Comparison of ENCODE assay signal across 23 cellular contexts in the genomic region with DNA sequence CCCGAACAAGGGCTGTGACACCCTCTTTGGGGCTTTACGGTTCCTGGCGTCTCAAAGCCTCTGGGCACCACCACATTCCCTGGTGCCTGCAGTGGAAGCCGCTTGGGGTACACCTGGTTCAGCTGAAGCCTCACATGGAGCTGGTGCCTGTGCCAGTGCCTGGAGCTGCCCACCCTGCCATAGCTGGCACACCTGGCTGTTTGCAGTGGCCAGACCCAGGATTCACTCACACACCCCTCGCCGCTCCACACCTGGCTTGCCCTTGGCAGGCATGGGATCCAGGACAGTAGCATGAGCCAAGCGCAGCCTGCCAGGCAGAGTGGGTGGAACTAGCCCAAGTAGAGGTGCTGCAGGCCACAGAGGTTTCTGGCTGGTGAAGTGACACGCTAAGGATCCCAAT.
A peak's percentile ranks its signal among the peaks of the same experiment; 100 is the strongest.
DNase-seq lines count a peak whose midpoint lies in the region; ATAC-seq, FAIRE-seq and TF ChIP-seq lines count a peak whose summit lies in the region.
"Had no signal": no experiment of that assay in that cellular context is flagged by ENCODE, and none has a peak within 500 bp of the region (broad histone marks: within the 10 kb centered on the region; RNA-seq: fewer than 3 reads in every experiment).

No MANE protein-coding gene starts in this region.

- H3K27ac ChIP-seq in RWPE2 (ENCODE audit: poor library complexity, severe bottlenecking) (no peak overlapping the region), H1 (ENCODE audit: low read depth, low read length) (no peak overlapping the region), mesenchymal stem cell (ENCODE audit: low read length, poor library complexity, severe bottlenecking) (no peak overlapping the region), trophoblast cell (ENCODE audit: low read depth, low read length) (no peak overlapping the region)
- H3K27ac ChIP-seq: 22Rv1; A549; BLaER1 treated with 17β-estradiol and CSF1 and Interleukin-3, amounts not matched to agents 10 nM and 100 nM; C4-2B had no signal

- no peak overlapping the region for H3K4me3 Mint-ChIP-seq in stimulated activated naive B cell treated with anti-CD40 and anti-IgM and Interleukin-4, amounts not matched to agents 10 μg/mL and 1 μg/mL and 100 μg/mL, for 72 hours
- H3K4me3 Mint-ChIP-seq: B cell; CD4-positive, alpha-beta T cell; CD8-positive, alpha-beta T cell had no signal

- no peaks in the 10 kb centered on the region for H3K4me1 Mint-ChIP-seq in stimulated activated naive B cell treated with anti-CD40 and anti-IgM and Interleukin-4, amounts not matched to agents 10 μg/mL and 1 μg/mL and 100 μg/mL, for 72 hours
- H3K4me1 Mint-ChIP-seq: B cell had no signal

- no peak overlapping the region for H3K4ac ChIP-seq in H1 (replicated peaks; ENCODE audit: insufficient read length, low read depth, low read length)
- H3K4ac ChIP-seq in mesenchymal stem cell (ENCODE audit: low read depth in 1 of 2, low read length in 2 of 2): no peak overlapping the region
- H3K4ac ChIP-seq in trophoblast cell (ENCODE audit: low read depth, low read length): no peak overlapping the region

- H3K23ac ChIP-seq in H1 (ENCODE audit: insufficient read length) (no peak overlapping the region), mesenchymal stem cell (ENCODE audit: low read length in 2 of 2) (no peak overlapping the region), trophoblast cell (ENCODE audit: low read length) (peak overlapping the region; percentile 37)

- TF ChIP-seq CTCF in RWPE2 (IDR thresholded peaks at IDR 0.05; ENCODE audit: poor library complexity, severe bottlenecking): no peak
- TF ChIP-seq CTCF in H1 (IDR thresholded peaks at IDR 0.05; ENCODE audit: control extremely low read depth in 1 of 3, insufficient read depth in 1 of 3, low read depth in 1 of 3, low read length in 3 of 3): no peak

- H3K9me3 ChIP-seq in RWPE2 (ENCODE audit: severe bottlenecking) (no peaks in the 10 kb centered on the region), H1 (ENCODE audit: insufficient read depth in 2 of 2, low read depth in 1 of 2, low read length in 1 of 2) (no peaks in the 10 kb centered on the region; a peak in 1 of 4 replicates), mesenchymal stem cell (ENCODE audit: control insufficient read depth, low read length) (peaks cover 7% of the 10 kb centered on the region), trophoblast cell (ENCODE audit: insufficient read depth, low read depth, low read length) (peaks cover 4% of the 10 kb centered on the region)
- H3K9me3 ChIP-seq: A549, Caco-2 had no signal

- TF ChIP-seq EP300 in H1 (IDR thresholded peaks at IDR 0.05; ENCODE audit: borderline replicate concordance in 1 of 2, low read depth in 2 of 2, low read length in 2 of 2): no peak

- H3K18ac ChIP-seq in H1 (ENCODE audit: extremely low read depth, low read length) (no peak overlapping the region), mesenchymal stem cell (ENCODE audit: low read depth in 1 of 2, low read length in 2 of 2) (no peak overlapping the region), trophoblast cell (ENCODE audit: low read length) (no peak overlapping the region)

- no peak overlapping the region for H4K5ac ChIP-seq in H1 (ENCODE audit: insufficient read length, low read depth, low read length)

- 93% methylated on average over 8 of the region's 8 CpGs; no CpG with 5 or more reads in 1 of the 2 experiments for WGBS in H1 (ENCODE audit: extremely low coverage in 1 of 2, insufficient coverage in 1 of 2, insufficient read length in 1 of 2, insufficient replicate concordance in 2 of 2, low coverage in 1 of 2, low lambda C conversion rate in 2 of 2, missing lambda C conversion rate in 1 of 2), 2 experiments
- WGBS in mesenchymal stem cell: 94% methylated on average over 6 of the region's 8 CpGs
- no CpG with 5 or more reads among the region's 8 CpGs for WGBS in trophoblast cell (ENCODE audit: extremely low coverage, insufficient coverage, insufficient read length)

- H3K4me1 ChIP-seq in RWPE2 (ENCODE audit: insufficient read depth, poor library complexity, severe bottlenecking) (no peaks in the 10 kb centered on the region), H1 (replicated peaks in 1 of 4; ENCODE audit: control insufficient read depth in 3 of 4, insufficient read depth in 4 of 4, low read length in 3 of 4) (peaks cover 0 to 3% (median 0%) of the 10 kb centered on the region in 4 experiments; a peak in 1 of 7 replicates), mesenchymal stem cell (ENCODE audit: control insufficient read depth, insufficient read depth, low read depth, low read length) (peaks cover 2% of the 10 kb centered on the region), trophoblast cell (ENCODE audit: control insufficient read depth in 1 of 2, insufficient read depth in 2 of 2, low read length in 2 of 2) (no peaks in the 10 kb centered on the region)
- H3K4me1 ChIP-seq: A549; BLaER1 treated with 17β-estradiol and CSF1 and Interleukin-3, amounts not matched to agents 10 nM and 100 nM; Caco-2 had no signal

- H3K14ac ChIP-seq in H1 (ENCODE audit: insufficient read length): no peak overlapping the region
- H3K14ac ChIP-seq in mesenchymal stem cell (ENCODE audit: low read length in 2 of 2): no peak overlapping the region
- H3K14ac ChIP-seq in trophoblast cell (ENCODE audit: low read length): no peak overlapping the region

- peak overlapping the region; percentile 71 for H4K8ac ChIP-seq in H1 (ENCODE audit: extremely low read depth, insufficient read depth, low read length)
- H4K8ac ChIP-seq in mesenchymal stem cell (ENCODE audit: low read length): no peak overlapping the region
- no peak overlapping the region for H4K8ac ChIP-seq in trophoblast cell (ENCODE audit: low read depth, low read length)

- H3K4me3 ChIP-seq in RWPE2 (ENCODE audit: severe bottlenecking) (no peak overlapping the region), H1 (ENCODE audit: extremely low read depth in 1 of 4, insufficient read depth in 2 of 4, low read depth in 3 of 4, low read length in 4 of 4) (no peak overlapping the region), mesenchymal stem cell (ENCODE audit: insufficient read depth in 1 of 2, low read depth in 1 of 2, low read length in 2 of 2) (no peak overlapping the region), trophoblast cell (ENCODE audit: low read depth, low read length) (peak overlapping the region; percentile 15)
- H3K4me3 ChIP-seq: A549; BLaER1 treated with 17β-estradiol and CSF1 and Interleukin-3, amounts not matched to agents 10 nM and 100 nM had no signal

- H2BK15ac ChIP-seq in H1 (ENCODE audit: low read length) (no peak overlapping the region), mesenchymal stem cell (ENCODE audit: low read depth, poor library complexity, severe bottlenecking) (peak overlapping the region; percentile 40)

- H3K4me2 ChIP-seq in H1 (ENCODE audit: insufficient read depth in 1 of 2, low read depth in 2 of 2, low read length in 2 of 2) (no peak overlapping the region), mesenchymal stem cell (ENCODE audit: low read length, poor library complexity, severe bottlenecking) (no peak overlapping the region), trophoblast cell (ENCODE audit: low read length) (no peak overlapping the region)
- H3K4me2 ChIP-seq: A549; BLaER1 treated with 17β-estradiol and CSF1 and Interleukin-3, amounts not matched to agents 10 nM and 100 nM had no signal

- no peaks in the 10 kb centered on the region for H3K27me3 ChIP-seq in RWPE2 (ENCODE audit: insufficient read depth, poor library complexity, severe bottlenecking)
- no peaks in the 10 kb centered on the region for H3K27me3 ChIP-seq in H1 (replicated peaks in 1 of 4; ENCODE audit: control insufficient read depth in 3 of 4, extremely low read depth in 1 of 4, insufficient read depth in 3 of 4, low read length in 3 of 4)
- no peaks in the 10 kb centered on the region for H3K27me3 ChIP-seq in mesenchymal stem cell (ENCODE audit: control insufficient read depth in 1 of 2, insufficient read depth in 1 of 2, low read length in 2 of 2)
- H3K27me3 ChIP-seq in trophoblast cell (ENCODE audit: insufficient read depth, low read length): no peaks in the 10 kb centered on the region
- H3K27me3 ChIP-seq: BLaER1 treated with 17β-estradiol and CSF1 and Interleukin-3, amounts not matched to agents 10 nM and 100 nM had no signal

- TF ChIP-seq POLR2A in H1 (IDR thresholded peaks at IDR 0.05; ENCODE audit: control extremely low read depth in 1 of 2, low read depth in 2 of 2, low read length in 2 of 2): no peak

- no peak for ATAC-seq in RWPE2 (ENCODE audit: low read depth)
- no peak for ATAC-seq in activated CD4-positive, CD25-positive, alpha-beta regulatory T cell treated with anti-CD3 and anti-CD28 coated beads, Interleukin-2, amount 50 U/mL, for 24 hours
- no peak for ATAC-seq in stimulated activated naive B cell treated with anti-CD40 and anti-IgM and Interleukin-4, amounts not matched to agents 10 μg/mL and 1 μg/mL and 100 μg/mL, for 72 hours (replicated peaks)
- ATAC-seq: A549; CD8-positive, alpha-beta T cell had no signal

- TF ChIP-seq RAD21 in H1 (IDR thresholded peaks at IDR 0.05 in 1 of 2, conservative IDR thresholded peaks at IDR 0.05 in 1 of 2; ENCODE audit: low read depth in 2 of 2, low read length in 2 of 2): no peak

- H3K27ac Mint-ChIP-seq in stimulated activated naive B cell treated with anti-CD40 and anti-IgM and Interleukin-4, amounts not matched to agents 10 μg/mL and 1 μg/mL and 100 μg/mL, for 72 hours: no peak overlapping the region
- H3K27ac Mint-ChIP-seq: B cell; CD4-positive, alpha-beta T cell; CD8-positive, alpha-beta T cell had no signal

- DNase-seq in RWPE2 (ENCODE audit: low spot score) (peak; percentile 49), H1 (ENCODE audit: low read depth in 1 of 2, low spot score in 2 of 2) (no peak), mesenchymal stem cell (no peak), trophoblast cell (no peak), amygdala (lab: John Stamatoyannopoulos, UW) (no peak), GM19239 (ENCODE audit: insufficient read length, low spot score) (no peak)
- DNase-seq in stimulated activated naive B cell treated with anti-CD40 and anti-IgM and Interleukin-4, amounts not matched to agents 10 μg/mL and 1 μg/mL and 100 μg/mL, for 72 hours: no peak
- DNase-seq: AML-193; Caco-2; Calu3; CD4-positive, alpha-beta T cell; CD8-positive, alpha-beta T cell; DMS79 treated with DMSO at 0.1 percent for 48 hours; GF-D8 had no signal

- H2BK20ac ChIP-seq in H1 (ENCODE audit: low read length): no peak overlapping the region

- CTCF ChIA-PET in H1 (lab: Charles Lee; ENCODE audit: partially characterized antibody): no interaction called here

- H4K12ac ChIP-seq in trophoblast cell (ENCODE audit: low read depth, low read length): no peak overlapping the region

- H3K79me2 ChIP-seq in H1 (ENCODE audit: control insufficient read depth in 1 of 2, insufficient read depth in 2 of 2, low read length in 2 of 2) (no peaks in the 10 kb centered on the region), trophoblast cell (ENCODE audit: control insufficient read depth, insufficient read depth, low read length, poor library complexity) (no peaks in the 10 kb centered on the region)

- no peaks in the 10 kb centered on the region for H4K20me1 ChIP-seq in H1 (replicated peaks in 1 of 2; ENCODE audit: control insufficient read depth in 1 of 2, insufficient read depth in 2 of 2, low read length in 2 of 2)
- H4K20me1 ChIP-seq: BLaER1 treated with 17β-estradiol and CSF1 and Interleukin-3, amounts not matched to agents 10 nM and 100 nM had no signal

- H3K79me1 ChIP-seq in H1 (ENCODE audit: low read depth, low read length) (no peaks in the 10 kb centered on the region), mesenchymal stem cell (replicated peaks; ENCODE audit: low read length, poor library complexity, severe bottlenecking) (no peaks in the 10 kb centered on the region), trophoblast cell (ENCODE audit: low read length) (no peaks in the 10 kb centered on the region)

- H3K36me3 Mint-ChIP-seq in stimulated activated naive B cell treated with anti-CD40 and anti-IgM and Interleukin-4, amounts not matched to agents 10 μg/mL and 1 μg/mL and 100 μg/mL, for 72 hours: peaks cover 11 to 18% of the 10 kb centered on the region in 2 donors
- H3K36me3 Mint-ChIP-seq: CD8-positive, alpha-beta T cell had no signal

- H2AFZ ChIP-seq in H1 (ENCODE audit: low read length): no peak overlapping the region
- no peak overlapping the region for H2AFZ ChIP-seq in mesenchymal stem cell (ENCODE audit: low read depth, low read length)
- no peak overlapping the region for H2AFZ ChIP-seq in trophoblast cell (ENCODE audit: insufficient read depth, low read length, poor library complexity)

- no peak for FAIRE-seq in H1 (lab: Jason Lieb, UNC)
- FAIRE-seq in GM19239 (lab: Jason Lieb, UNC): no peak
- FAIRE-seq: A549, D721Med, G401.6, GM12891 had no signal

- H3K9ac ChIP-seq in H1 (replicated peaks in 1 of 4; ENCODE audit: extremely low read depth in 1 of 4, low read depth in 3 of 4, low read length in 3 of 4) (no peak overlapping the region), mesenchymal stem cell (ENCODE audit: low read length) (no peak overlapping the region), trophoblast cell (ENCODE audit: low read length) (peak overlapping the region; percentile 48)
- H3K9ac ChIP-seq: BLaER1 treated with 17β-estradiol and CSF1 and Interleukin-3, amounts not matched to agents 10 nM and 100 nM had no signal

- no peak overlapping the region for H3K56ac ChIP-seq in H1 (replicated peaks; ENCODE audit: insufficient read length, low read depth, low read length)

- POLR2A ChIA-PET in H1 (lab: Charles Lee; ENCODE audit: partially characterized antibody): no interaction called here

- H2BK120ac ChIP-seq in H1 (replicated peaks; ENCODE audit: low read depth, low read length): no peak overlapping the region
- no peak overlapping the region for H2BK120ac ChIP-seq in mesenchymal stem cell (ENCODE audit: low read depth, low read length)
- no peak overlapping the region for H2BK120ac ChIP-seq in trophoblast cell (ENCODE audit: insufficient read depth, low read length, poor library complexity)

- H3K9me3 Mint-ChIP-seq in stimulated activated naive B cell treated with anti-CD40 and anti-IgM and Interleukin-4, amounts not matched to agents 10 μg/mL and 1 μg/mL and 100 μg/mL, for 72 hours: peaks cover 16 to 21% of the 10 kb centered on the region in 2 donors
- H3K9me3 Mint-ChIP-seq: CD4-positive, alpha-beta T cell had no signal

- no peak overlapping the region for H2BK5ac ChIP-seq in H1 (ENCODE audit: low read depth, low read length)
- no peak overlapping the region for H2BK5ac ChIP-seq in mesenchymal stem cell (ENCODE audit: low read depth, low read length, poor library complexity, severe bottlenecking)
- H2BK5ac ChIP-seq in trophoblast cell (ENCODE audit: low read depth, low read length, poor library complexity): no peak overlapping the region

- no peak overlapping the region for H4K91ac ChIP-seq in H1 (replicated peaks; ENCODE audit: insufficient read length, low read length)
- peak overlapping the region; percentile 72 for H4K91ac ChIP-seq in mesenchymal stem cell (ENCODE audit: low read length)
- H4K91ac ChIP-seq in trophoblast cell (ENCODE audit: low read depth, low read length): no peak overlapping the region

- H2AK5ac ChIP-seq in H1 (ENCODE audit: low read depth, low read length): no peak overlapping the region
- no peak overlapping the region for H2AK5ac ChIP-seq in mesenchymal stem cell (ENCODE audit: low read length, severe bottlenecking)
- no peak overlapping the region for H2AK5ac ChIP-seq in trophoblast cell (ENCODE audit: low read length)

- H3K36me3 ChIP-seq in RWPE2 (ENCODE audit: low read depth): no peaks in the 10 kb centered on the region
- no peaks in the 10 kb centered on the region for H3K36me3 ChIP-seq in H1 (ENCODE audit: control insufficient read depth in 2 of 4, insufficient read depth in 4 of 4, low read length in 3 of 4)
- H3K36me3 ChIP-seq in mesenchymal stem cell (ENCODE audit: control insufficient read depth in 1 of 2, insufficient read depth in 2 of 2, low read depth in 1 of 2, low read length in 2 of 2): no peaks in the 10 kb centered on the region
- no peaks in the 10 kb centered on the region for H3K36me3 ChIP-seq in trophoblast cell (ENCODE audit: control insufficient read depth in 1 of 2, insufficient read depth in 2 of 2, low read length in 2 of 2)
- H3K36me3 ChIP-seq: BLaER1 treated with 17β-estradiol and CSF1 and Interleukin-3, amounts not matched to agents 10 nM and 100 nM had no signal

- no peak overlapping the region for H2BK12ac ChIP-seq in H1 (ENCODE audit: low read depth, low read length)
- no peak overlapping the region for H2BK12ac ChIP-seq in mesenchymal stem cell (ENCODE audit: low read length in 2 of 2)
- H2BK12ac ChIP-seq in trophoblast cell (ENCODE audit: low read length): no peak overlapping the region

- no peaks in the 10 kb centered on the region for H3K23me2 ChIP-seq in H1 (ENCODE audit: low read depth, low read length)

- H3K27me3 Mint-ChIP-seq in stimulated activated naive B cell treated with anti-CD40 and anti-IgM and Interleukin-4, amounts not matched to agents 10 μg/mL and 1 μg/mL and 100 μg/mL, for 72 hours: peaks cover 0 to 5% of the 10 kb centered on the region in 2 donors
- H3K27me3 Mint-ChIP-seq: B cell; CD4-positive, alpha-beta T cell had no signal
